Comparison of ENCODE assay signal across 8 cellular contexts in the genomic region with DNA sequence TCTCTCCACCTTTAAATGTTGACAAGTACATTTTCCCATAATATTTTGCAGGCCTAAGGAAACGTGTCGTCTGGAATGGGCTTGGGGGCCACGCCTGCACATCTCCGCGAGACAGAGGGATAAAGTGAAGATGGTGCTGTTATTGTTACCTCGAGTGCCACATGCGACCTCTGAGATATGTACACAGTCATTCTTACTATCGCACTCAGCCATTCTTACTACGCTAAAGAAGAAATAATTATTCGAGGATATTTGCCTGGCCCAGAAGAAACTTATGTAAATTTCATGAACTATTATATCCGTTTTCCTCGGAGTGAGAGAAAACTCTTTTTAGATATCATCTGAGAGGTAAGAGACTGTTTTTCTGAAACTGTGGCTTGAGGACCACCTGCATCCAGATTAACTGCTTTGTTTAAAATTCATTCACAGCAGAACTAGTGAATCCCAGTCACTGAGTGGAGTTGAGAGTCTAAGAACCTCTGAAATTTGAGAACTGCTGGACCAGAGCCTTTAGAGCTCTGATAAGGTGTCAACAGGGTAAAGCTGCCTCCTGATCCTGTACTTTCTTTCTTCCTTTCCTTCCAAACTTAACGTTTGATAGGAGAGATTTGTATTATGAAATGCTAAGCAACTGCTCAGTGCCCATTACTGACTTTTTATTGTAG. TPM values are rescaled to one million over a fixed set of nuclear protein-coding genes. Genes with fewer than 3 reads are reported as not detected.
A peak's percentile ranks its signal among the peaks of the same experiment; 100 is the strongest.
DNase-seq lines count a peak whose midpoint lies in the region; ATAC-seq lines count a peak whose summit lies in the region.

No MANE protein-coding gene starts in this region.

- no peaks in the 10 kb centered on the region for H3K9me3 Mint-ChIP-seq in activated naive CD8-positive, alpha-beta T cell treated with anti-CD3 and anti-CD28 coated beads, Interleukin-2, amount 10 ng/mL, durations not matched to agents 7 days and 5 days
- H3K9me3 Mint-ChIP-seq in naive B cell, result no peaks in the 10 kb centered on the region

- peak; percentile 14 for ATAC-seq in HG02981 (IDR thresholded peaks at IDR 0.05; ENCODE audit: unreplicated experiment)
- no peak for ATAC-seq in activated naive CD8-positive, alpha-beta T cell treated with anti-CD3 and anti-CD28 coated beads, Interleukin-2, amount 10 ng/mL, durations not matched to agents 7 days and 5 days (ENCODE audit: low read depth)
- no peak for ATAC-seq in naive B cell (ENCODE audit: low read depth in 2 of 2)

- peak overlapping the region; percentile 99 for H3K27ac Mint-ChIP-seq in activated naive CD8-positive, alpha-beta T cell treated with anti-CD3 and anti-CD28 coated beads, Interleukin-2, amount 10 ng/mL, durations not matched to agents 7 days and 5 days
- peak overlapping the region in 5 of 6 donors; percentile 69 to 100 (median 97) for H3K27ac Mint-ChIP-seq in naive B cell

- no peaks in the 10 kb centered on the region for H3K27me3 Mint-ChIP-seq in activated naive CD8-positive, alpha-beta T cell treated with anti-CD3 and anti-CD28 coated beads, Interleukin-2, amount 10 ng/mL, durations not matched to agents 7 days and 5 days
- H3K27me3 Mint-ChIP-seq in naive B cell, result no peaks in the 10 kb centered on the region

- DNase-seq in EH (ENCODE audit: low read depth) (peak; percentile 5), naive B cell (no peak), activated gamma-delta T cell (lab: John Stamatoyannopoulos, UW) (no peak), NCI-H2029 treated with DMSO at 0.1 percent for 48 hours (lab: John Stamatoyannopoulos, UW) (no peak), NCI-H526 treated with DMSO at 0.1 percent for 48 hours (lab: John Stamatoyannopoulos, UW) (no peak), EL (no peak)
- DNase-seq in activated naive CD8-positive, alpha-beta T cell treated with anti-CD3 and anti-CD28 coated beads, Interleukin-2, amount 10 ng/mL, durations not matched to agents 7 days and 5 days, result no peak

- peaks cover 19% of the 10 kb centered on the region for H3K36me3 Mint-ChIP-seq in activated naive CD8-positive, alpha-beta T cell treated with anti-CD3 and anti-CD28 coated beads, Interleukin-2, amount 10 ng/mL, durations not matched to agents 7 days and 5 days
- H3K36me3 Mint-ChIP-seq in naive B cell, result peaks cover 0 to 5% of the 10 kb centered on the region in 2 donors

- peaks cover 25% of the 10 kb centered on the region for H3K4me1 Mint-ChIP-seq in activated naive CD8-positive, alpha-beta T cell treated with anti-CD3 and anti-CD28 coated beads, Interleukin-2, amount 10 ng/mL, durations not matched to agents 7 days and 5 days
- peaks cover 8 to 14% (median 13%) of the 10 kb centered on the region in 3 donors for H3K4me1 Mint-ChIP-seq in naive B cell

- POLR2A ChIA-PET in activated naive CD8-positive, alpha-beta T cell treated with anti-CD3 and anti-CD28 coated beads, Interleukin-2, amount 10 ng/mL, durations not matched to agents 7 days and 5 days (lab: Charles Lee), result interaction anchor here (1.3 to 1.6 kb wide), 3 partner anchors 208 to 238 kb away, joined by 3 to 11 read pairs (median 3); a partner anchor contains a TSS

- peak overlapping the region; percentile 97 for H3K4me3 Mint-ChIP-seq in activated naive CD8-positive, alpha-beta T cell treated with anti-CD3 and anti-CD28 coated beads, Interleukin-2, amount 10 ng/mL, durations not matched to agents 7 days and 5 days
- peak overlapping the region; percentile 96 to 100 (median 98) for H3K4me3 Mint-ChIP-seq in naive B cell

RNA-seq across cellular contexts. Expression of a gene that starts 0.8 kb away (rescaled TPM):
- total RNA-seq in activated naive CD8-positive, alpha-beta T cell treated with anti-CD3 and anti-CD28 coated beads, Interleukin-2, amount 10 ng/mL, durations not matched to agents 7 days and 5 days, result 10 to 100 TPM; 29.0 to 32.7 TPM
- 1 to 10 TPM in 1 of 6 donors, under 1 TPM in 3, not detected in 2; 0.44 to 2.7 (median 0.79) TPM for polyA plus RNA-seq in naive B cell (ENCODE audit: low read depth in 6 of 6)
